In genomic region chr7:110988348-110988747, GRCh38 we compare ENCODE assay signal across 33 cellular contexts.
"Had no signal": no experiment of that assay in that cellular context is flagged by ENCODE, and none has a peak within 500 bp of the region (broad histone marks: within the 10 kb centered on the region; RNA-seq: fewer than 3 reads in every experiment).

No MANE protein-coding gene starts in this region.

- H3K36me3 ChIP-seq: ascending aorta, cardiac muscle cell had no signal

- H3K4me1 ChIP-seq: ascending aorta had no signal

- H3K27ac ChIP-seq: ascending aorta, cardiac muscle cell, VCaP had no signal

- ATAC-seq: activated naive CD8-positive, alpha-beta T cell treated with anti-CD3 and anti-CD28 coated beads, Interleukin-2, amount 50 U/mL, for 24 hours had no signal

- H3K4me3 Mint-ChIP-seq: activated B cell treated with CpG ODN at 0.5 μM for 24 hours; activated CD4-positive, alpha-beta memory T cell treated with anti-CD3 and anti-CD28 coated beads for 36 hours; activated CD4-positive, alpha-beta T cell treated with anti-CD3 and anti-CD28 coated beads, Interleukin-2, amount 10 ng/mL, durations not matched to agents 24 days and 14 days; activated naive CD4-positive, alpha-beta T cell treated with anti-CD3 and anti-CD28 coated beads, Interleukin-2, amount 10 ng/mL, durations not matched to agents 7 days and 5 days; activated naive CD4-positive, alpha-beta T cell treated with anti-CD3 and anti-CD28 coated beads, Interleukin-2, amount 50 U/mL, for 24 hours; activated naive CD8-positive, alpha-beta T cell; activated naive CD8-positive, alpha-beta T cell treated with anti-CD3 and anti-CD28 coated beads, Interleukin-2, amount 50 U/mL, for 24 hours; activated T-cell treated with anti-CD3 and anti-CD28 coated beads, Interleukin-2, amount 50 U/mL, for 24 hours; brain; T-helper 1 cell treated with Interleukin-12 subunit alpha and Interleukin-12 subunit beta and Interleukin-4 antibody, amounts not matched to agents 30 μg/mL and 1 μg/mL, for 36 hours; T-helper 2 cell treated with Interferon-gamma antibody and Interleukin-4, amounts not matched to agents 5 μg/mL and 100 μg/mL, for 36 hours had no signal

- H3K27ac Mint-ChIP-seq: activated B cell treated with CpG ODN at 0.5 μM for 24 hours; activated CD4-positive, alpha-beta memory T cell treated with anti-CD3 and anti-CD28 coated beads for 36 hours; activated CD4-positive, alpha-beta T cell treated with anti-CD3 and anti-CD28 coated beads, Interleukin-2, amount 10 ng/mL, durations not matched to agents 24 days and 14 days; activated naive CD4-positive, alpha-beta T cell treated with anti-CD3 and anti-CD28 coated beads, Interleukin-2, amount 10 ng/mL, durations not matched to agents 7 days and 5 days; activated naive CD4-positive, alpha-beta T cell treated with anti-CD3 and anti-CD28 coated beads, Interleukin-2, amount 50 U/mL, for 24 hours; activated naive CD8-positive, alpha-beta T cell; activated naive CD8-positive, alpha-beta T cell treated with anti-CD3 and anti-CD28 coated beads, Interleukin-2, amount 50 U/mL, for 24 hours; activated T-cell treated with anti-CD3 and anti-CD28 coated beads, Interleukin-2, amount 50 U/mL, for 24 hours; activated T-helper 2 cell treated with anti-CD3 and anti-CD28 coated beads, Interferon-gamma antibody, Interleukin-2, Interleukin-4, amounts not matched to agents 10 μg/mL and 5 μg/mL and 100 μg/mL, durations not matched to agents 14 hours and 24 hours and 36 hours; brain; T-helper 1 cell treated with Interleukin-12 subunit alpha and Interleukin-12 subunit beta and Interleukin-4 antibody, amounts not matched to agents 30 μg/mL and 1 μg/mL, for 36 hours; T-helper 2 cell treated with Interferon-gamma antibody and Interleukin-4, amounts not matched to agents 5 μg/mL and 100 μg/mL, for 36 hours had no signal

- H3K9me3 Mint-ChIP-seq: activated B cell treated with CpG ODN at 0.5 μM for 24 hours; activated CD4-positive, alpha-beta memory T cell treated with anti-CD3 and anti-CD28 coated beads for 36 hours; activated naive CD8-positive, alpha-beta T cell treated with anti-CD3 and anti-CD28 coated beads, Interleukin-2, amount 50 U/mL, for 24 hours; activated T-cell treated with anti-CD3 and anti-CD28 coated beads, Interleukin-2, amount 50 U/mL, for 24 hours; brain had no signal

- H3K4me3 ChIP-seq: ascending aorta, cardiac muscle cell had no signal

- FAIRE-seq: bronchial epithelial cell, TTC549 had no signal

- H3K36me3 Mint-ChIP-seq: activated CD4-positive, alpha-beta memory T cell treated with anti-CD3 and anti-CD28 coated beads for 36 hours; activated naive CD4-positive, alpha-beta T cell treated with anti-CD3 and anti-CD28 coated beads, Interleukin-2, amount 50 U/mL, for 24 hours; brain had no signal

- H3K27me3 Mint-ChIP-seq: activated B cell treated with CpG ODN at 0.5 μM for 24 hours; activated CD4-positive, alpha-beta memory T cell treated with anti-CD3 and anti-CD28 coated beads for 36 hours; activated CD4-positive, alpha-beta T cell treated with anti-CD3 and anti-CD28 coated beads, Interleukin-2, amount 10 ng/mL, durations not matched to agents 24 days and 14 days; activated naive CD4-positive, alpha-beta T cell treated with anti-CD3 and anti-CD28 coated beads, Interleukin-2, amount 10 ng/mL, durations not matched to agents 7 days and 5 days; activated naive CD4-positive, alpha-beta T cell treated with anti-CD3 and anti-CD28 coated beads, Interleukin-2, amount 50 U/mL, for 24 hours; activated naive CD8-positive, alpha-beta T cell; activated naive CD8-positive, alpha-beta T cell treated with anti-CD3 and anti-CD28 coated beads, Interleukin-2, amount 50 U/mL, for 24 hours; activated T-cell treated with anti-CD3 and anti-CD28 coated beads, Interleukin-2, amount 50 U/mL, for 24 hours; brain had no signal

- H3K9me3 ChIP-seq: ascending aorta had no signal

- H3K4me1 Mint-ChIP-seq: activated B cell treated with CpG ODN at 0.5 μM for 24 hours, brain had no signal

- DNase-seq: activated B cell treated with CpG ODN at 0.5 μM for 24 hours; activated CD4-positive, alpha-beta memory T cell treated with anti-CD3 and anti-CD28 coated beads for 36 hours; activated CD4-positive, alpha-beta T cell treated with anti-CD3 and anti-CD28 coated beads for 4 hours; activated CD4-positive, alpha-beta T cell treated with anti-CD3 and anti-CD28 coated beads, Interleukin-2, amount 10 ng/mL, durations not matched to agents 24 days and 14 days; activated CD4-positive, alpha-beta T cell treated with anti-CD3 and anti-CD28 coated beads, Interleukin-2, amount 50 U/mL, for 1 hour; activated CD4-positive, alpha-beta T cell treated with anti-CD3 and anti-CD28 coated beads, Interleukin-2, amount 50 U/mL, for 4 hours; activated CD4-positive, CD25-positive, alpha-beta regulatory T cell treated with anti-CD3 and anti-CD28 coated beads, Interleukin-2, amount 50 U/mL, for 72 hours; activated CD8-positive, alpha-beta memory T cell treated with anti-CD3 and anti-CD28 coated beads, Interleukin-2, amount 50 U/mL, for 48 hours; activated effector memory CD4-positive, alpha-beta T cell treated with Interleukin-2 at 50 U/mL for 16 hours; activated gamma-delta T cell; activated naive CD4-positive, alpha-beta T cell treated with anti-CD3 and anti-CD28 coated beads, Interleukin-2, amount 10 ng/mL, durations not matched to agents 7 days and 5 days; activated naive CD4-positive, alpha-beta T cell treated with Interleukin-2 at 50 U/mL for 16 hours; activated naive CD8-positive, alpha-beta T cell treated with anti-CD3 and anti-CD28 coated beads, Interleukin-2, amount 50 U/mL, for 24 hours; activated T-cell treated with anti-CD3 and anti-CD28 coated beads, Interleukin-2, amount 50 U/mL, for 24 hours; activated T-cell treated with anti-CD3 and anti-CD28 coated beads, Interleukin-2, amount 50 U/mL, for 48 hours; amygdala; anterior cingulate cortex; caudate nucleus; SW 1271; T-helper 1 cell; T-helper 2 cell; T-helper 9 cell had no signal

- H3K27me3 ChIP-seq: ascending aorta, cardiac muscle cell had no signal
